Comparison of ENCODE assay signal across 1 cellular context in genomic region chr10:110642204-110642979, GRCh38.
A peak's percentile ranks its signal among the peaks of the same experiment; 100 is the strongest.
TF ChIP-seq lines count a peak whose summit lies in the region.

No MANE protein-coding gene starts in this region.

TF ChIP-seq in HEK293, 187 proteins besides CTCF, POLR2A, EP300 and RAD21 (continued from another document):
- no peak for TF ChIP-seq PATZ1 (tag by site-specific recombination; IDR thresholded peaks at IDR 0.05)
- peak; percentile 29; the same call in 1 of the 2 replicates for TF ChIP-seq PRDM1 (tag by site-specific recombination; IDR thresholded peaks at IDR 0.05)
- TF ChIP-seq ZNF600 (tag by site-specific recombination; IDR thresholded peaks at IDR 0.05): peak; percentile 70
